In the genomic region with DNA sequence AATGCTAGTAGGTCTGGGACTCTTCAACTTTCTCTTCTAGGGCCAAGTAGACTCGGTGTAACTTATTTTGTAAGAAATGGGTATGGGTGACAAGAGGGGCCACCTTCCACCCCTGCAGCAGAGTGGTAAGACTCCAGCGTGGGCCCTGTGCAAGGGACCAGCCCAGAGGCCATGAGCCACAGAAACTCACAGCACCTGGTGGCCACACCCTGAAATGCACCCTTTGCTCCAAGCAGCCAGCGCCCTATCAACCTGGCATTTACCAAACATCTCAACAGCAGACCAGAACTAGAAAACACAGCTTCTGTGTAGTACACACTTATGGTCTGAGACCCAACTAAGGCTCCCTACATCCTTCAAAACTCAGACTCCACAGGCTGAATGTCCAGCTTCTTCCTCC, we compare ENCODE assay signal across 8 cellular contexts. TPM values are rescaled to one million over a fixed set of nuclear protein-coding genes. Genes with fewer than 3 reads are reported as not detected.
A peak's percentile ranks its signal among the peaks of the same experiment; 100 is the strongest.
DNase-seq lines count a peak whose midpoint lies in the region; ATAC-seq and TF ChIP-seq lines count a peak whose summit lies in the region.

No MANE protein-coding gene starts in this region.

- no peaks in the 10 kb centered on the region for H3K9me3 Mint-ChIP-seq in activated CD4-positive, alpha-beta T cell treated with anti-CD3 and anti-CD28 coated beads, Interleukin-2, amount 10 ng/mL, durations not matched to agents 24 days and 14 days
- H3K9me3 Mint-ChIP-seq in effector memory CD8-positive, alpha-beta T cell, result no peaks in the 10 kb centered on the region
- H3K9me3 Mint-ChIP-seq in neural crest cell, result no peaks in the 10 kb centered on the region

- no peaks in the 10 kb centered on the region for H3K4me1 ChIP-seq in upper lobe of right lung

- peaks cover 37% of the 10 kb centered on the region for H3K4me1 Mint-ChIP-seq in activated CD4-positive, alpha-beta T cell treated with anti-CD3 and anti-CD28 coated beads, Interleukin-2, amount 10 ng/mL, durations not matched to agents 24 days and 14 days
- H3K4me1 Mint-ChIP-seq in effector memory CD8-positive, alpha-beta T cell (ENCODE audit: low read depth in 2 of 2), result peaks cover 0 to 6% of the 10 kb centered on the region in 2 donors
- H3K4me1 Mint-ChIP-seq in neural crest cell, result peaks cover 19% of the 10 kb centered on the region

- no peaks in the 10 kb centered on the region for H3K27me3 Mint-ChIP-seq in activated CD4-positive, alpha-beta T cell treated with anti-CD3 and anti-CD28 coated beads, Interleukin-2, amount 10 ng/mL, durations not matched to agents 24 days and 14 days
- H3K27me3 Mint-ChIP-seq in effector memory CD8-positive, alpha-beta T cell, result no peaks in the 10 kb centered on the region
- H3K27me3 Mint-ChIP-seq in neural crest cell (ENCODE audit: low read depth), result no peaks in the 10 kb centered on the region

- H3K4me3 ChIP-seq in NB4 (ENCODE audit: low read depth, low read length) (peak overlapping the region; percentile 10), upper lobe of right lung (no peak overlapping the region)

- peaks cover 52% of the 10 kb centered on the region for H3K36me3 Mint-ChIP-seq in activated CD4-positive, alpha-beta T cell treated with anti-CD3 and anti-CD28 coated beads, Interleukin-2, amount 10 ng/mL, durations not matched to agents 24 days and 14 days (ENCODE audit: low read depth)
- H3K36me3 Mint-ChIP-seq in effector memory CD8-positive, alpha-beta T cell (ENCODE audit: insufficient read depth), result peaks cover 4% of the 10 kb centered on the region
- peaks cover 14% of the 10 kb centered on the region for H3K36me3 Mint-ChIP-seq in neural crest cell (ENCODE audit: low read depth)

- no peaks in the 10 kb centered on the region for H3K27me3 ChIP-seq in upper lobe of right lung

- TF ChIP-seq POLR2A in NB4 (IDR thresholded peaks at IDR 0.05; ENCODE audit: extremely low read depth, insufficient read length), result no peak

- no peak overlapping the region for H3K27ac ChIP-seq in upper lobe of right lung

- H3K4me3 Mint-ChIP-seq in activated CD4-positive, alpha-beta T cell treated with anti-CD3 and anti-CD28 coated beads, Interleukin-2, amount 10 ng/mL, durations not matched to agents 24 days and 14 days, result no peak overlapping the region
- no peak overlapping the region for H3K4me3 Mint-ChIP-seq in effector memory CD8-positive, alpha-beta T cell
- H3K4me3 Mint-ChIP-seq in neural crest cell, result peak overlapping the region; percentile 77

- DNase-seq in NCI-H2107 treated with DMSO at 0.1 percent for 48 hours (lab: John Stamatoyannopoulos, UW; ENCODE audit: unreplicated experiment) (peak; percentile 39), NCI-H2107 (lab: John Stamatoyannopoulos, UW) (no peak), NB4 (ENCODE audit: low read depth) (peak; percentile 74), neural crest cell (ENCODE audit: low read depth, low spot score) (peak; percentile 46), upper lobe of right lung (peak; percentile 78)
- peak; percentile 92 for DNase-seq in activated CD4-positive, alpha-beta T cell treated with anti-CD3 and anti-CD28 coated beads, Interleukin-2, amount 10 ng/mL, durations not matched to agents 24 days and 14 days
- peak; percentile 59 to 68 (median 65) for DNase-seq in effector memory CD8-positive, alpha-beta T cell

- peak; percentile 69 for TF ChIP-seq CTCF in NB4 (IDR thresholded peaks at IDR 0.05; ENCODE audit: low read depth, low read length)
- peak; percentile 67 for TF ChIP-seq CTCF in neural crest cell (conservative IDR thresholded peaks at IDR 0.05)
- peak; percentile 56 for TF ChIP-seq CTCF in upper lobe of right lung (IDR thresholded peaks at IDR 0.05)

- intact Hi-C loops in activated CD4-positive, alpha-beta T cell treated with anti-CD3 and anti-CD28 coated beads, Interleukin-2, amount 10 ng/mL, durations not matched to agents 24 days and 14 days (cut with micrococcal nuclease), result no loop called here
- intact Hi-C loops in upper lobe of right lung (cut with DNase I), result no loop called here

- ATAC-seq in effector memory CD8-positive, alpha-beta T cell (replicated peaks), result peak; percentile 97
- ATAC-seq in upper lobe of right lung (peak; percentile 88), HG02763 (IDR thresholded peaks at IDR 0.05; ENCODE audit: unreplicated experiment) (no peak)

- no peaks in the 10 kb centered on the region for H3K36me3 ChIP-seq in upper lobe of right lung

- H3K27ac Mint-ChIP-seq in activated CD4-positive, alpha-beta T cell treated with anti-CD3 and anti-CD28 coated beads, Interleukin-2, amount 10 ng/mL, durations not matched to agents 24 days and 14 days, result peak overlapping the region; percentile 65
- H3K27ac Mint-ChIP-seq in effector memory CD8-positive, alpha-beta T cell, result peak overlapping the region in 1 of 2 donors; percentile 35
- no peak overlapping the region for H3K27ac Mint-ChIP-seq in neural crest cell (ENCODE audit: unreplicated experiment)

- no peaks in the 10 kb centered on the region for H3K9me3 ChIP-seq in upper lobe of right lung

RNA-seq across cellular contexts. Expression of gene CDCA5, which starts 5.7 kb away (rescaled TPM):
- total RNA-seq in activated CD4-positive, alpha-beta T cell treated with anti-CD3 and anti-CD28 coated beads, Interleukin-2, amount 10 ng/mL, durations not matched to agents 24 days and 14 days, result 94.4 and 95.1 TPM in 2 replicates
- total RNA-seq in neural crest cell, result 83.1 and 84.8 TPM in 2 replicates
- 1.7 TPM for total RNA-seq in upper lobe of right lung

RNA-seq across cellular contexts. Expression of gene ZFPL1, which starts 5.9 kb away (rescaled TPM):
- 33.3 and 34.7 TPM in 2 replicates for total RNA-seq in activated CD4-positive, alpha-beta T cell treated with anti-CD3 and anti-CD28 coated beads, Interleukin-2, amount 10 ng/mL, durations not matched to agents 24 days and 14 days
- total RNA-seq in neural crest cell, result 33.2 and 35.7 TPM in 2 replicates
- total RNA-seq in upper lobe of right lung, result 32.1 TPM

RNA-seq across cellular contexts. Expression of gene VPS51, which starts 17.9 kb away (rescaled TPM):
- 127 and 136 TPM in 2 replicates for total RNA-seq in activated CD4-positive, alpha-beta T cell treated with anti-CD3 and anti-CD28 coated beads, Interleukin-2, amount 10 ng/mL, durations not matched to agents 24 days and 14 days
- total RNA-seq in neural crest cell (76.5 and 94.3 TPM in 2 replicates), upper lobe of right lung (101 TPM)

RNA-seq across cellular contexts. Expression of gene NAALADL1, which starts 19.8 kb away (rescaled TPM):
- 12.5 and 13.0 TPM in 2 replicates for total RNA-seq in activated CD4-positive, alpha-beta T cell treated with anti-CD3 and anti-CD28 coated beads, Interleukin-2, amount 10 ng/mL, durations not matched to agents 24 days and 14 days
- total RNA-seq in neural crest cell (0.30 and 0.35 TPM in 2 replicates), upper lobe of right lung (10.0 TPM)

RNA-seq across cellular contexts. Expression of gene TM7SF2, which starts 33.5 kb away (rescaled TPM):
- total RNA-seq in activated CD4-positive, alpha-beta T cell treated with anti-CD3 and anti-CD28 coated beads, Interleukin-2, amount 10 ng/mL, durations not matched to agents 24 days and 14 days, result 28.2 and 28.9 TPM in 2 replicates
- 102 and 104 TPM in 2 replicates for total RNA-seq in neural crest cell
- 39.0 TPM for total RNA-seq in upper lobe of right lung

Comparison
In these comparisons a context has a peak if more than half of its experiments do, and no peak if none do; other contexts are left out.
1. RNA of gene CDCA5, which starts 5.7 kb away (total RNA-seq): 94.4 to 95.1 TPM in activated CD4-positive, alpha-beta T cell treated with anti-CD3 and anti-CD28 coated beads, Interleukin-2, amount 10 ng/mL, durations not matched to agents 24 days and 14 days and 83.1 to 84.8 TPM in neural crest cell; 1.7 TPM in upper lobe of right lung (single experiment); every median in the first group is over 10 times any median in the second.
2. Peak in every context shown above with its lines, with median percentiles within 50 percentile points of each other: CTCF ChIP-seq.